In the genomic region with DNA sequence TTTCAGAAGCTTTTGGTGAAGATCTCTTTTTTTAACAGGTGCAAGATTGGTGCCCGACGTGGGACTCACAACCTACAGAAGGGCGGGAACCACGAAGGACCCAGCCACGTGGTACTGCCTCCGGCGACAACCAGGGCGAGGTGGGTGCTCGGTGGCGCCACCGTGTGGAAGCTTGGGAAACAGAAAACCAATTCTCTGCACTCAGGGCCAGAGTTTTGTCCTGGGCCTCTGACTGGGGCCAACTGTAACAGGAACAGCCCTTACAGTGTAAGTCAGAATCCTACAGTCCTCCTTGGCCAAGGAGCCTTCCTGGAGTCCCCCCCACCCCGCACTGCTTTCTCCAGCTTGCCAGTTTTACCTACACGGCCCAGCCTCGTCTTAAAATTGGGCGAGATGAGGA, we compare ENCODE assay signal across 8 cellular contexts. TPM values are rescaled to one million over a fixed set of nuclear protein-coding genes. Genes with fewer than 3 reads are reported as not detected.
A peak's percentile ranks its signal among the peaks of the same experiment; 100 is the strongest.
DNase-seq lines count a peak whose midpoint lies in the region; ATAC-seq and TF ChIP-seq lines count a peak whose summit lies in the region.

No MANE protein-coding gene starts in this region.

- H3K27ac Mint-ChIP-seq in activated CD4-positive, alpha-beta T cell treated with anti-CD3 and anti-CD28 coated beads, Interleukin-2, amount 10 ng/mL, durations not matched to agents 24 days and 14 days: no peak overlapping the region
- H3K27ac Mint-ChIP-seq in effector memory CD8-positive, alpha-beta T cell: no peak overlapping the region
- no peak overlapping the region for H3K27ac Mint-ChIP-seq in neural progenitor cell

- no peaks in the 10 kb centered on the region for H3K4me1 ChIP-seq in neural progenitor cell

- peaks cover 2% of the 10 kb centered on the region for H3K4me1 Mint-ChIP-seq in activated CD4-positive, alpha-beta T cell treated with anti-CD3 and anti-CD28 coated beads, Interleukin-2, amount 10 ng/mL, durations not matched to agents 24 days and 14 days
- H3K4me1 Mint-ChIP-seq in effector memory CD8-positive, alpha-beta T cell (ENCODE audit: low read depth in 2 of 2): peaks cover 0 to 6% of the 10 kb centered on the region in 2 donors
- H3K4me1 Mint-ChIP-seq in neural progenitor cell: no peaks in the 10 kb centered on the region

- no peak overlapping the region for H3K4me3 Mint-ChIP-seq in activated CD4-positive, alpha-beta T cell treated with anti-CD3 and anti-CD28 coated beads, Interleukin-2, amount 10 ng/mL, durations not matched to agents 24 days and 14 days
- H3K4me3 Mint-ChIP-seq in effector memory CD8-positive, alpha-beta T cell: no peak overlapping the region
- H3K4me3 Mint-ChIP-seq in neural progenitor cell: no peak overlapping the region

- no peaks in the 10 kb centered on the region for H3K27me3 ChIP-seq in neural progenitor cell

- H3K9me3 Mint-ChIP-seq in activated CD4-positive, alpha-beta T cell treated with anti-CD3 and anti-CD28 coated beads, Interleukin-2, amount 10 ng/mL, durations not matched to agents 24 days and 14 days: no peaks in the 10 kb centered on the region
- H3K9me3 Mint-ChIP-seq in effector memory CD8-positive, alpha-beta T cell: no peaks in the 10 kb centered on the region
- H3K9me3 Mint-ChIP-seq in neural progenitor cell: peaks cover 2% of the 10 kb centered on the region

- H3K9ac ChIP-seq in neural progenitor cell: no peak overlapping the region

- no peak overlapping the region for H3K4me2 ChIP-seq in neural progenitor cell

- H2AFZ ChIP-seq in neural progenitor cell (replicated peaks): no peak overlapping the region

- H3K27ac ChIP-seq in neural progenitor cell: no peak overlapping the region

- H3F3A ChIP-seq in neural progenitor cell (ENCODE audit: low read depth): no peaks in the 10 kb centered on the region

- no peaks in the 10 kb centered on the region for H4K20me1 ChIP-seq in neural progenitor cell (ENCODE audit: low read depth)

- intact Hi-C loops in activated CD4-positive, alpha-beta T cell treated with anti-CD3 and anti-CD28 coated beads, Interleukin-2, amount 10 ng/mL, durations not matched to agents 24 days and 14 days (cut with micrococcal nuclease): loop anchor here (1.0 kb wide), 1 partner anchor 52 kb away; no protein-coding TSS in a partner anchor

- H3K4me3 ChIP-seq in neural progenitor cell: no peak overlapping the region

- TF ChIP-seq CTCF in neural progenitor cell (IDR thresholded peaks at IDR 0.05): peak; percentile 52

- H3K36me3 Mint-ChIP-seq in activated CD4-positive, alpha-beta T cell treated with anti-CD3 and anti-CD28 coated beads, Interleukin-2, amount 10 ng/mL, durations not matched to agents 24 days and 14 days (ENCODE audit: low read depth): no peaks in the 10 kb centered on the region
- H3K36me3 Mint-ChIP-seq in effector memory CD8-positive, alpha-beta T cell (ENCODE audit: insufficient read depth): no peaks in the 10 kb centered on the region
- no peaks in the 10 kb centered on the region for H3K36me3 Mint-ChIP-seq in neural progenitor cell

- no peaks in the 10 kb centered on the region for H3K9me3 ChIP-seq in neural progenitor cell (ENCODE audit: low read depth)

- peak; percentile 68 for DNase-seq in COLO829 (ENCODE audit: low spot score)
- DNase-seq in Kasumi-1 (lab: John Stamatoyannopoulos, UW): peak; percentile 19 to 21
- DNase-seq in activated CD4-positive, alpha-beta T cell treated with anti-CD3 and anti-CD28 coated beads, Interleukin-2, amount 10 ng/mL, durations not matched to agents 24 days and 14 days: peak; percentile 82
- peak; percentile 32 to 37 (median 32) for DNase-seq in effector memory CD8-positive, alpha-beta T cell
- DNase-seq in neural progenitor cell (ENCODE audit: low spot score): peak; percentile 24
- DNase-seq in amniotic stem cell (lab: John Stamatoyannopoulos, UW): no peak
- no peak for DNase-seq in NCI-H446 treated with DMSO at 0.1 percent for 48 hours (lab: John Stamatoyannopoulos, UW)

- no peaks in the 10 kb centered on the region for H3K79me2 ChIP-seq in neural progenitor cell (ENCODE audit: low read depth)

- H3K27me3 Mint-ChIP-seq in activated CD4-positive, alpha-beta T cell treated with anti-CD3 and anti-CD28 coated beads, Interleukin-2, amount 10 ng/mL, durations not matched to agents 24 days and 14 days: peaks cover 14% of the 10 kb centered on the region
- peaks cover 50 to 52% of the 10 kb centered on the region in 2 donors for H3K27me3 Mint-ChIP-seq in effector memory CD8-positive, alpha-beta T cell
- peaks cover 9% of the 10 kb centered on the region for H3K27me3 Mint-ChIP-seq in neural progenitor cell (ENCODE audit: insufficient read depth, low read depth)

- ATAC-seq in effector memory CD8-positive, alpha-beta T cell (replicated peaks): peak; percentile 56
- ATAC-seq in HG03175 (IDR thresholded peaks at IDR 0.05; ENCODE audit: unreplicated experiment): no peak

- H3K36me3 ChIP-seq in neural progenitor cell: no peaks in the 10 kb centered on the region

RNA-seq across cellular contexts. Expression of a gene that starts 11.6 kb away (rescaled TPM):
- total RNA-seq in activated CD4-positive, alpha-beta T cell treated with anti-CD3 and anti-CD28 coated beads, Interleukin-2, amount 10 ng/mL, durations not matched to agents 24 days and 14 days: not detected in 2 replicates
- total RNA-seq in neural progenitor cell (ENCODE audit: low replicate concordance): not detected in 2 replicates

RNA-seq across cellular contexts. Expression of a gene that starts 13.9 kb away (rescaled TPM):
- not detected in 2 replicates for total RNA-seq in activated CD4-positive, alpha-beta T cell treated with anti-CD3 and anti-CD28 coated beads, Interleukin-2, amount 10 ng/mL, durations not matched to agents 24 days and 14 days
- total RNA-seq in neural progenitor cell (ENCODE audit: low replicate concordance): not detected in 2 replicates

RNA-seq across cellular contexts. Expression of a gene that starts 29.3 kb away (rescaled TPM):
- not detected in 2 replicates for total RNA-seq in activated CD4-positive, alpha-beta T cell treated with anti-CD3 and anti-CD28 coated beads, Interleukin-2, amount 10 ng/mL, durations not matched to agents 24 days and 14 days
- total RNA-seq in neural progenitor cell (ENCODE audit: low replicate concordance): not detected in 2 replicates

RNA-seq across cellular contexts. Expression of a gene that starts 47.1 kb away (rescaled TPM):
- not detected in 2 replicates for total RNA-seq in activated CD4-positive, alpha-beta T cell treated with anti-CD3 and anti-CD28 coated beads, Interleukin-2, amount 10 ng/mL, durations not matched to agents 24 days and 14 days
- not detected in 2 replicates for total RNA-seq in neural progenitor cell (ENCODE audit: low replicate concordance)

RNA-seq across cellular contexts. Expression of a gene that starts 55.7 kb away (rescaled TPM):
- total RNA-seq in activated CD4-positive, alpha-beta T cell treated with anti-CD3 and anti-CD28 coated beads, Interleukin-2, amount 10 ng/mL, durations not matched to agents 24 days and 14 days: not detected in 2 replicates
- total RNA-seq in neural progenitor cell (ENCODE audit: low replicate concordance): not detected in 2 replicates

Comparison
In these comparisons a context has a peak if more than half of its experiments do, and no peak if none do; other contexts are left out.
1. DNase-seq: peak in COLO829 (single experiment), Kasumi-1 (2 of 2), activated CD4-positive, alpha-beta T cell treated with anti-CD3 and anti-CD28 coated beads, Interleukin-2, amount 10 ng/mL, durations not matched to agents 24 days and 14 days (single experiment), effector memory CD8-positive, alpha-beta T cell (3 of 3) and neural progenitor cell (single experiment); none in amniotic stem cell (single experiment) and NCI-H446 treated with DMSO at 0.1 percent for 48 hours (single experiment).